In the genomic region with DNA sequence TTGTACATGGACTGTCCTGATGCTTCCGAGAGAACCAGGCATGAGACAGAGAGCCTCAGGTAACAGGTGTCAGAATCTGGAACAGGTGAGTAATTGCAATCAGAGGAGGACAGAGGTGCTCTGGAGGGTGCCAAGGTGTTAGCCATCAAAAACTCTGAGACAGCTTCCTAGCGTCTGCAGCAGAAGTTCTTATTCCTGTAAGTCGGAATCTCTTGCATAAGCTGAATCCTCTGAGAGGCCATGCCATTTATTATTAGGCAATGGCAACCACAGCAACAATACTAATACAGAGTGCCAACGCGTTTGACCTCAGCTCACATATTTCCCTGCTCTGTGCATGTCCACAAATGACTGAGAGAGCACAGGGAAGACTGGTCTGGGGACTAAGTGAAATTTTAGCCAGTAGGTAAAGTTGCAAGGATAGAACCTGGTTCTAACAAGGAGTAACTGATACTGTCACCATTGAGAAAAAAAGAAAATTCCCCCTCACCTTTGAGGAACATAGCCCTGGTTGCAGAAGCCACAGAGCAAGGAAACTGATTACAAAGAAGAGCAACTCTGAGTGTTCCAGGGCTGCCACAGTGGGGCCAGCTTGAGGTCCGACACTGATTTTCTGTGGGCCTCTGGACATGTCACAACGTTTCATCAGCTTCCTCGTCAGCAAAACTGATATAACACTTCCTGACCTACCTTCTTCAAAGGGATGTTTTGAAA, we compare ENCODE assay signal across 1 cellular context.
TF ChIP-seq lines count a peak whose summit lies in the region.

No MANE protein-coding gene starts in this region.

TF ChIP-seq in HepG2, 621 proteins besides CTCF, POLR2A, EP300 and RAD21 (continued from another document and continues in another):
- TF ChIP-seq, protein P1, sequence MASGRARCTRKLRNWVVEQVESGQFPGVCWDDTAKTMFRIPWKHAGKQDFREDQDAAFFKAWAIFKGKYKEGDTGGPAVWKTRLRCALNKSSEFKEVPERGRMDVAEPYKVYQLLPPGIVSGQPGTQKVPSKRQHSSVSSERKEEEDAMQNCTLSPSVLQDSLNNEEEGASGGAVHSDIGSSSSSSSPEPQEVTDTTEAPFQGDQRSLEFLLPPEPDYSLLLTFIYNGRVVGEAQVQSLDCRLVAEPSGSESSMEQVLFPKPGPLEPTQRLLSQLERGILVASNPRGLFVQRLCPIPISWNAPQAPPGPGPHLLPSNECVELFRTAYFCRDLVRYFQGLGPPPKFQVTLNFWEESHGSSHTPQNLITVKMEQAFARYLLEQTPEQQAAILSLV (CRISPR knock-in tag; IDR thresholded peaks at IDR 0.05; ENCODE audit: borderline replicate concordance), result no peak
- TF ChIP-seq ZNF343 (CRISPR knock-in tag; IDR thresholded peaks at IDR 0.05) (no peak), EED (CRISPR knock-in tag; IDR thresholded peaks at IDR 0.05) (no peak), SMARCE1 (IDR thresholded peaks at IDR 0.05; ENCODE audit: borderline replicate concordance) (no peak), KLF16 (CRISPR knock-in tag; IDR thresholded peaks at IDR 0.05) (peak in 1 of 2 experiments; percentile 80; a peak in 1 of 4 replicates), ZNF879 (CRISPR knock-in tag; IDR thresholded peaks at IDR 0.05) (no peak), ETV5 (CRISPR knock-in tag; IDR thresholded peaks at IDR 0.05; ENCODE audit: borderline replicate concordance) (peak; percentile 73), SALL1 (CRISPR knock-in tag; IDR thresholded peaks at IDR 0.05) (peak; percentile 85), ZNF616 (CRISPR knock-in tag; IDR thresholded peaks at IDR 0.05; ENCODE audit: low read depth) (no peak), ZFP36 (IDR thresholded peaks at IDR 0.05; ENCODE audit: borderline replicate concordance, low read depth, low read length, partially characterized antibody) (no peak), ARNTL (CRISPR knock-in tag; IDR thresholded peaks at IDR 0.05) (no peak), MAFG (CRISPR knock-in tag; IDR thresholded peaks at IDR 0.05) (no peak), ZFP36L2 (CRISPR knock-in tag; IDR thresholded peaks at IDR 0.05) (peak; percentile 26; the same call in 1 of the 2 replicates), ZNF331 (CRISPR knock-in tag; IDR thresholded peaks at IDR 0.05) (no peak; the same call in 1 of the 2 replicates), PRPF4 (IDR thresholded peaks at IDR 0.05; ENCODE audit: low read depth, low read length, poor library complexity, severe bottlenecking) (no peak), ZNF567 (CRISPR knock-in tag; IDR thresholded peaks at IDR 0.05; ENCODE audit: borderline replicate concordance) (0 out of 2 replicates have a peak, but pooled peaks have one; percentile 43), YY1 (IDR thresholded peaks at IDR 0.05; ENCODE audit: insufficient read depth, insufficient replicate concordance, low read depth, low read length) (peak; percentile 29), HCFC1 (IDR thresholded peaks at IDR 0.05; ENCODE audit: low read depth, low read length) (no peak), ZNF530 (CRISPR knock-in tag; IDR thresholded peaks at IDR 0.05; ENCODE audit: low read depth) (no peak), TBL1XR1 (IDR thresholded peaks at IDR 0.05; ENCODE audit: borderline replicate concordance, low read length, partially characterized antibody) (no peak), ZBTB7B (CRISPR knock-in tag; IDR thresholded peaks at IDR 0.05) (no peak), ZNF605 (CRISPR knock-in tag; IDR thresholded peaks at IDR 0.05) (peak; percentile 87), ZNF232 (CRISPR knock-in tag; IDR thresholded peaks at IDR 0.05; ENCODE audit: borderline replicate concordance) (no peak), TBX2 (CRISPR knock-in tag; IDR thresholded peaks at IDR 0.05; ENCODE audit: borderline replicate concordance) (peak; percentile 62; the same call in 1 of the 2 replicates)
- TF ChIP-seq, protein P2, sequence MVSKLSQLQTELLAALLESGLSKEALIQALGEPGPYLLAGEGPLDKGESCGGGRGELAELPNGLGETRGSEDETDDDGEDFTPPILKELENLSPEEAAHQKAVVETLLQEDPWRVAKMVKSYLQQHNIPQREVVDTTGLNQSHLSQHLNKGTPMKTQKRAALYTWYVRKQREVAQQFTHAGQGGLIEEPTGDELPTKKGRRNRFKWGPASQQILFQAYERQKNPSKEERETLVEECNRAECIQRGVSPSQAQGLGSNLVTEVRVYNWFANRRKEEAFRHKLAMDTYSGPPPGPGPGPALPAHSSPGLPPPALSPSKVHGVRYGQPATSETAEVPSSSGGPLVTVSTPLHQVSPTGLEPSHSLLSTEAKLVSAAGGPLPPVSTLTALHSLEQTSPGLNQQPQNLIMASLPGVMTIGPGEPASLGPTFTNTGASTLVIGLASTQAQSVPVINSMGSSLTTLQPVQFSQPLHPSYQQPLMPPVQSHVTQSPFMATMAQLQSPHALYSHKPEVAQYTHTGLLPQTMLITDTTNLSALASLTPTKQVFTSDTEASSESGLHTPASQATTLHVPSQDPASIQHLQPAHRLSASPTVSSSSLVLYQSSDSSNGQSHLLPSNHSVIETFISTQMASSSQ (IDR thresholded peaks at IDR 0.05; ENCODE audit: low read depth), result 0 out of 2 replicates have a peak, but pooled peaks have one; percentile 49
- TF ChIP-seq, protein P2 (CRISPR knock-in tag; IDR thresholded peaks at IDR 0.05; ENCODE audit: borderline replicate concordance), result no peak; the same call in 1 of the 2 replicates
- TF ChIP-seq, protein P3, sequence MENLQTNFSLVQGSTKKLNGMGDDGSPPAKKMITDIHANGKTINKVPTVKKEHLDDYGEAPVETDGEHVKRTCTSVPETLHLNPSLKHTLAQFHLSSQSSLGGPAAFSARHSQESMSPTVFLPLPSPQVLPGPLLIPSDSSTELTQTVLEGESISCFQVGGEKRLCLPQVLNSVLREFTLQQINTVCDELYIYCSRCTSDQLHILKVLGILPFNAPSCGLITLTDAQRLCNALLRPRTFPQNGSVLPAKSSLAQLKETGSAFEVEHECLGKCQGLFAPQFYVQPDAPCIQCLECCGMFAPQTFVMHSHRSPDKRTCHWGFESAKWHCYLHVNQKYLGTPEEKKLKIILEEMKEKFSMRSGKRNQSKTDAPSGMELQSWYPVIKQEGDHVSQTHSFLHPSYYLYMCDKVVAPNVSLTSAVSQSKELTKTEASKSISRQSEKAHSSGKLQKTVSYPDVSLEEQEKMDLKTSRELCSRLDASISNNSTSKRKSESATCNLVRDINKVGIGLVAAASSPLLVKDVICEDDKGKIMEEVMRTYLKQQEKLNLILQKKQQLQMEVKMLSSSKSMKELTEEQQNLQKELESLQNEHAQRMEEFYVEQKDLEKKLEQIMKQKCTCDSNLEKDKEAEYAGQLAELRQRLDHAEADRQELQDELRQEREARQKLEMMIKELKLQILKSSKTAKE (CRISPR knock-in tag; IDR thresholded peaks at IDR 0.05; ENCODE audit: borderline replicate concordance), result no peak
- TF ChIP-seq, protein P4, sequence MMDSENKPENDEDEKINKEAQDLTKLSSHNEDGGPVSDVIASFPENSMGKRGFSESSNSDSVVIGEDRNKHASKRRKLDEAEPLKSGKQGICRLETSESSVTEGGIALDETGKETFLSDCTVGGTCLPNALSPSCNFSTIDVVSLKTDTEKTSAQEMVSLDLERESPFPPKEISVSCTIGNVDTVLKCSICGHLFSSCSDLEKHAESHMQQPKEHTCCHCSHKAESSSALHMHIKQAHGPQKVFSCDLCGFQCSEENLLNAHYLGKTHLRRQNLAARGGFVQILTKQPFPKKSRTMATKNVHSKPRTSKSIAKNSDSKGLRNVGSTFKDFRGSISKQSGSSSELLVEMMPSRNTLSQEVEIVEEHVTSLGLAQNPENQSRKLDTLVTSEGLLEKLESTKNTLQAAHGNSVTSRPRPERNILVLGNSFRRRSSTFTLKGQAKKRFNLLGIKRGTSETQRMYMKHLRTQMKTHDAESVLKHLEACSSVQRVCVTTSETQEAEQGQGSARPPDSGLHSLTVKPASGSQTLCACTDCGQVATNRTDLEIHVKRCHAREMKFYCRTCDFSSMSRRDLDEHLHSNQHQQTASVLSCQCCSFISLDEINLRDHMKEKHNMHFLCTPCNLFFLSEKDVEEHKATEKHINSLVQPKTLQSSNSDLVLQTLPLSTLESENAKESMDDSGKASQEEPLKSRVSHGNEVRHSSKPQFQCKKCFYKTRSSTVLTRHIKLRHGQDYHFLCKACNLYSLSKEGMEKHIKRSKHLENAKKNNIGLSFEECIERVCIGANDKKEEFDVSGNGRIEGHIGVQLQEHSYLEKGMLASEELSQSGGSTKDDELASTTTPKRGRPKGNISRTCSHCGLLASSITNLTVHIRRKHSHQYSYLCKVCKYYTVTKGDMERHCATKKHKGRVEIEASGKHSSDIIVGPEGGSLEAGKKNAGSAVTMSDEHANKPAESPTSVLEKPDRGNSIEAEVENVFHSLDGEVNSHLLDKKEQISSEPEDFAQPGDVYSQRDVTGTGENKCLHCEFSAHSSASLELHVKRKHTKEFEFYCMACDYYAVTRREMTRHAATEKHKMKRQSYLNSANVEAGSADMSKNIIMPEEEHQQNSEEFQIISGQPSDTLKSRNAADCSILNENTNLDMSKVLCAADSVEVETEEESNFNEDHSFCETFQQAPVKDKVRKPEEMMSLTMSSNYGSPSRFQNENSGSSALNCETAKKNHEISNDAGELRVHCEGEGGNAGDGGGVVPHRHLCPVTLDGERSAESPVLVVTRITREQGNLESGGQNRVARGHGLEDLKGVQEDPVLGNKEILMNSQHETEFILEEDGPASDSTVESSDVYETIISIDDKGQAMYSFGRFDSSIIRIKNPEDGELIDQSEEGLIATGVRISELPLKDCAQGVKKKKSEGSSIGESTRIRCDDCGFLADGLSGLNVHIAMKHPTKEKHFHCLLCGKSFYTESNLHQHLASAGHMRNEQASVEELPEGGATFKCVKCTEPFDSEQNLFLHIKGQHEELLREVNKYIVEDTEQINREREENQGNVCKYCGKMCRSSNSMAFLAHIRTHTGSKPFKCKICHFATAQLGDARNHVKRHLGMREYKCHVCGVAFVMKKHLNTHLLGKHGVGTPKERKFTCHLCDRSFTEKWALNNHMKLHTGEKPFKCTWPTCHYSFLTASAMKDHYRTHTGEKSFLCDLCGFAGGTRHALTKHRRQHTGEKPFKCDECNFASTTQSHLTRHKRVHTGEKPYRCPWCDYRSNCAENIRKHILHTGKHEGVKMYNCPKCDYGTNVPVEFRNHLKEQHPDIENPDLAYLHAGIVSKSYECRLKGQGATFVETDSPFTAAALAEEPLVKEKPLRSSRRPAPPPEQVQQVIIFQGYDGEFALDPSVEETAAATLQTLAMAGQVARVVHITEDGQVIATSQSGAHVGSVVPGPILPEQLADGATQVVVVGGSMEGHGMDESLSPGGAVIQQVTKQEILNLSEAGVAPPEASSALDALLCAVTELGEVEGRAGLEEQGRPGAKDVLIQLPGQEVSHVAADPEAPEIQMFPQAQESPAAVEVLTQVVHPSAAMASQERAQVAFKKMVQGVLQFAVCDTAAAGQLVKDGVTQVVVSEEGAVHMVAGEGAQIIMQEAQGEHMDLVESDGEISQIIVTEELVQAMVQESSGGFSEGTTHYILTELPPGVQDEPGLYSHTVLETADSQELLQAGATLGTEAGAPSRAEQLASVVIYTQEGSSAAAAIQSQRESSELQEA (CRISPR knock-in tag; IDR thresholded peaks at IDR 0.05; ENCODE audit: not compliant biosample characterization), result no peak
- TF ChIP-seq, protein P5, sequence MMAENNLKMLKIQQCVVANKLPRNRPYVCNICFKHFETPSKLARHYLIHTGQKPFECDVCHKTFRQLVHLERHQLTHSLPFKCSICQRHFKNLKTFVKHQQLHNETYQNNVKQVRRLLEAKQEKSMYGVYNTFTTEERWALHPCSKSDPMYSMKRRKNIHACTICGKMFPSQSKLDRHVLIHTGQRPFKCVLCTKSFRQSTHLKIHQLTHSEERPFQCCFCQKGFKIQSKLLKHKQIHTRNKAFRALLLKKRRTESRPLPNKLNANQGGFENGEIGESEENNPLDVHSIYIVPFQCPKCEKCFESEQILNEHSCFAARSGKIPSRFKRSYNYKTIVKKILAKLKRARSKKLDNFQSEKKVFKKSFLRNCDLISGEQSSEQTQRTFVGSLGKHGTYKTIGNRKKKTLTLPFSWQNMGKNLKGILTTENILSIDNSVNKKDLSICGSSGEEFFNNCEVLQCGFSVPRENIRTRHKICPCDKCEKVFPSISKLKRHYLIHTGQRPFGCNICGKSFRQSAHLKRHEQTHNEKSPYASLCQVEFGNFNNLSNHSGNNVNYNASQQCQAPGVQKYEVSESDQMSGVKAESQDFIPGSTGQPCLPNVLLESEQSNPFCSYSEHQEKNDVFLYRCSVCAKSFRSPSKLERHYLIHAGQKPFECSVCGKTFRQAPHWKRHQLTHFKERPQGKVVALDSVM (CRISPR knock-in tag; IDR thresholded peaks at IDR 0.05), result no peak
- TF ChIP-seq, protein P6, sequence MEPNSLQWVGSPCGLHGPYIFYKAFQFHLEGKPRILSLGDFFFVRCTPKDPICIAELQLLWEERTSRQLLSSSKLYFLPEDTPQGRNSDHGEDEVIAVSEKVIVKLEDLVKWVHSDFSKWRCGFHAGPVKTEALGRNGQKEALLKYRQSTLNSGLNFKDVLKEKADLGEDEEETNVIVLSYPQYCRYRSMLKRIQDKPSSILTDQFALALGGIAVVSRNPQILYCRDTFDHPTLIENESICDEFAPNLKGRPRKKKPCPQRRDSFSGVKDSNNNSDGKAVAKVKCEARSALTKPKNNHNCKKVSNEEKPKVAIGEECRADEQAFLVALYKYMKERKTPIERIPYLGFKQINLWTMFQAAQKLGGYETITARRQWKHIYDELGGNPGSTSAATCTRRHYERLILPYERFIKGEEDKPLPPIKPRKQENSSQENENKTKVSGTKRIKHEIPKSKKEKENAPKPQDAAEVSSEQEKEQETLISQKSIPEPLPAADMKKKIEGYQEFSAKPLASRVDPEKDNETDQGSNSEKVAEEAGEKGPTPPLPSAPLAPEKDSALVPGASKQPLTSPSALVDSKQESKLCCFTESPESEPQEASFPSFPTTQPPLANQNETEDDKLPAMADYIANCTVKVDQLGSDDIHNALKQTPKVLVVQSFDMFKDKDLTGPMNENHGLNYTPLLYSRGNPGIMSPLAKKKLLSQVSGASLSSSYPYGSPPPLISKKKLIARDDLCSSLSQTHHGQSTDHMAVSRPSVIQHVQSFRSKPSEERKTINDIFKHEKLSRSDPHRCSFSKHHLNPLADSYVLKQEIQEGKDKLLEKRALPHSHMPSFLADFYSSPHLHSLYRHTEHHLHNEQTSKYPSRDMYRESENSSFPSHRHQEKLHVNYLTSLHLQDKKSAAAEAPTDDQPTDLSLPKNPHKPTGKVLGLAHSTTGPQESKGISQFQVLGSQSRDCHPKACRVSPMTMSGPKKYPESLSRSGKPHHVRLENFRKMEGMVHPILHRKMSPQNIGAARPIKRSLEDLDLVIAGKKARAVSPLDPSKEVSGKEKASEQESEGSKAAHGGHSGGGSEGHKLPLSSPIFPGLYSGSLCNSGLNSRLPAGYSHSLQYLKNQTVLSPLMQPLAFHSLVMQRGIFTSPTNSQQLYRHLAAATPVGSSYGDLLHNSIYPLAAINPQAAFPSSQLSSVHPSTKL (CRISPR knock-in tag; IDR thresholded peaks at IDR 0.05), result no peak; the same call in 1 of the 2 replicates
